Comparison of ENCODE assay signal across 1 cellular context in genomic region chr4:100823066-100823992, GRCh38.
A peak's percentile ranks its signal among the peaks of the same experiment; 100 is the strongest.
TF ChIP-seq lines count a peak whose summit lies in the region.

No MANE protein-coding gene starts in this region.

TF ChIP-seq in HepG2, 621 proteins besides CTCF, POLR2A, EP300 and RAD21 (continued from another document and continues in another):
- TF ChIP-seq TFDP2 (CRISPR knock-in tag; IDR thresholded peaks at IDR 0.05) (no peak), RBFOX2 (IDR thresholded peaks at IDR 0.05; ENCODE audit: low read depth, low read length) (no peak), BHLHE40 (IDR thresholded peaks at IDR 0.05; ENCODE audit: low read length) (peak; percentile 26; the same call in 1 of the 2 replicates), SP2 (CRISPR knock-in tag; IDR thresholded peaks at IDR 0.05) (no peak), MTA3 (CRISPR knock-in tag; IDR thresholded peaks at IDR 0.05) (no peak), ZNF576 (CRISPR knock-in tag; IDR thresholded peaks at IDR 0.05) (no peak), TEAD3 (CRISPR knock-in tag; optimal IDR thresholded peaks at IDR 0.05; ENCODE audit: borderline replicate concordance) (no peak), ZBTB46 (CRISPR knock-in tag; IDR thresholded peaks at IDR 0.05; ENCODE audit: borderline replicate concordance) (no peak), ZNF367 (CRISPR knock-in tag; IDR thresholded peaks at IDR 0.05; ENCODE audit: borderline replicate concordance) (no peak), ZNF30 (CRISPR knock-in tag; IDR thresholded peaks at IDR 0.05) (no peak), ZNF678 (CRISPR knock-in tag; IDR thresholded peaks at IDR 0.05) (no peak), ZBED4 (CRISPR knock-in tag; IDR thresholded peaks at IDR 0.05; ENCODE audit: borderline replicate concordance) (no peak), ZNF441 (CRISPR knock-in tag; IDR thresholded peaks at IDR 0.05; ENCODE audit: borderline replicate concordance) (no peak), ZNF143 (CRISPR knock-in tag; IDR thresholded peaks at IDR 0.05) (no peak), SIN3A (IDR thresholded peaks at IDR 0.05; ENCODE audit: borderline replicate concordance, low read depth, low read length) (no peak), ZNF652 (CRISPR knock-in tag; IDR thresholded peaks at IDR 0.05; ENCODE audit: borderline replicate concordance, low read depth) (no peak), ZNF12 (CRISPR knock-in tag; IDR thresholded peaks at IDR 0.05) (no peak), CBX5 (CRISPR knock-in tag; IDR thresholded peaks at IDR 0.05; ENCODE audit: borderline replicate concordance) (no peak), HBP1 (CRISPR knock-in tag; IDR thresholded peaks at IDR 0.05; ENCODE audit: low read depth) (no peak), ZNF564 (CRISPR knock-in tag; IDR thresholded peaks at IDR 0.05) (no peak), ZNF136 (CRISPR knock-in tag; IDR thresholded peaks at IDR 0.05; ENCODE audit: low read depth) (no peak), ETV5 (CRISPR knock-in tag; IDR thresholded peaks at IDR 0.05; ENCODE audit: borderline replicate concordance) (peak; percentile 28; the same call in 1 of the 2 replicates), ZNF326 (CRISPR knock-in tag; IDR thresholded peaks at IDR 0.05; ENCODE audit: borderline replicate concordance) (no peak), PPARG (CRISPR knock-in tag; conservative IDR thresholded peaks at IDR 0.05) (no peak), SKIL (CRISPR knock-in tag; IDR thresholded peaks at IDR 0.05; ENCODE audit: borderline replicate concordance) (no peak), ZNF615 (CRISPR knock-in tag; IDR thresholded peaks at IDR 0.05; ENCODE audit: borderline replicate concordance) (no peak), POLR2AphosphoS2 (IDR thresholded peaks at IDR 0.05; ENCODE audit: low read depth, low read length) (no peak), DDIT3 (CRISPR knock-in tag; IDR thresholded peaks at IDR 0.05) (no peak), ZBTB8A (CRISPR knock-in tag; IDR thresholded peaks at IDR 0.05; ENCODE audit: borderline replicate concordance, low read depth) (no peak), ZNF644 (CRISPR knock-in tag; IDR thresholded peaks at IDR 0.05; ENCODE audit: low read depth) (peak; percentile 94), ARNTL (CRISPR knock-in tag; IDR thresholded peaks at IDR 0.05) (no peak), LBX2 (CRISPR knock-in tag; IDR thresholded peaks at IDR 0.05; ENCODE audit: borderline replicate concordance) (no peak), ZNF3 (CRISPR knock-in tag; IDR thresholded peaks at IDR 0.05) (no peak), ZNF713 (CRISPR knock-in tag; IDR thresholded peaks at IDR 0.05) (no peak), ZNF772 (CRISPR knock-in tag; IDR thresholded peaks at IDR 0.05) (no peak), CBX2 (IDR thresholded peaks at IDR 0.05; ENCODE audit: low read depth, low read length) (no peak), CBX2 (CRISPR knock-in tag; IDR thresholded peaks at IDR 0.05; ENCODE audit: low read depth) (no peak), FOXP4 (CRISPR knock-in tag; IDR thresholded peaks at IDR 0.05) (no peak), ZNF207 (IDR thresholded peaks at IDR 0.05; ENCODE audit: borderline replicate concordance) (no peak), ZNF317 (CRISPR knock-in tag; IDR thresholded peaks at IDR 0.05) (no peak), CSRNP2 (CRISPR knock-in tag; conservative IDR thresholded peaks at IDR 0.05; ENCODE audit: low read depth) (no peak), FOXK1 (CRISPR knock-in tag; IDR thresholded peaks at IDR 0.05; ENCODE audit: borderline replicate concordance, low read depth) (peak; percentile 59; the same call in 1 of the 2 replicates), NFAT5 (CRISPR knock-in tag; IDR thresholded peaks at IDR 0.05) (no peak), KLF9 (CRISPR knock-in tag; IDR thresholded peaks at IDR 0.05; ENCODE audit: low read depth) (no peak)
